6 cellular contexts compared by ENCODE assay signal in genomic region chr19:54188224-54188871, GRCh38. TPM values are rescaled to one million over a fixed set of nuclear protein-coding genes. Genes with fewer than 3 reads are reported as not detected.
A peak's percentile ranks its signal among the peaks of the same experiment; 100 is the strongest.
DNase-seq lines count a peak whose midpoint lies in the region; ATAC-seq lines count a peak whose summit lies in the region.

No MANE protein-coding gene starts in this region.

- H3K4me1 ChIP-seq in esophagus (ENCODE audit: control insufficient read depth in 2 of 2, insufficient read depth in 2 of 2, low read length in 1 of 2), result peaks cover 2 to 11% of the 10 kb centered on the region in 2 donors

- no peaks in the 10 kb centered on the region for H3K9me3 ChIP-seq in esophagus (ENCODE audit: control insufficient read depth in 2 of 2, insufficient read depth in 1 of 2, low read depth in 1 of 2, low read length in 1 of 2)

- H3K4me3 ChIP-seq in esophagus (ENCODE audit: low read depth in 1 of 2, low read length in 2 of 2), result peak overlapping the region; percentile 69 to 83

- 14 to 17% methylated on average over 12 of the region's 12 CpGs for WGBS in esophagus, 2 donors

- H3K36me3 ChIP-seq in esophagus (ENCODE audit: control insufficient read depth in 2 of 2, insufficient read depth in 2 of 2, low read length in 1 of 2), result peaks cover 0 to 13% of the 10 kb centered on the region in 2 donors

- H3K27ac ChIP-seq in esophagus (ENCODE audit: low read depth in 2 of 2, low read length in 1 of 2), result peak overlapping the region in 1 of 2 donors; percentile 99

- no peak for ATAC-seq in HG03460 (IDR thresholded peaks at IDR 0.05; ENCODE audit: unreplicated experiment)
- no peak for ATAC-seq in HG02763 (IDR thresholded peaks at IDR 0.05; ENCODE audit: unreplicated experiment)

- DNase-seq in GM03348 (ENCODE audit: low spot score), result peak; percentile 61
- DNase-seq in T-helper 2 cell, result peak in 4 of 5 experiments; percentile 32 to 86 (median 50)
- peak; percentile 31 to 51 for DNase-seq in stimulated activated CD4-positive, alpha-beta T cell treated with anti-CD3 and anti-CD28 coated beads, Interleukin-1b, Interleukin-23, amount 100 ng/mL, for 4 hours (ENCODE audit: low read depth in 2 of 2)

- no peaks in the 10 kb centered on the region for H3K27me3 ChIP-seq in esophagus (ENCODE audit: control insufficient read depth in 1 of 2, insufficient read depth in 2 of 2, low read length in 2 of 2)

RNA-seq across cellular contexts. Expression of gene MBOAT7, which starts 1.0 kb away (rescaled TPM):
- polyA plus RNA-seq in esophagus, result 10 to 100 TPM; 21.4 to 22.0 TPM

RNA-seq across cellular contexts. Expression of gene TSEN34, which starts 2.8 kb away (rescaled TPM):
- polyA plus RNA-seq in esophagus, result 10 to 100 TPM; 17.9 to 55.0 TPM

RNA-seq across cellular contexts. Expression of gene RPS9, which starts 12.3 kb away (rescaled TPM):
- polyA plus RNA-seq in esophagus, result 1,000 to 10,000 TPM; 2,177 to 3,000 TPM

RNA-seq across cellular contexts. Expression of gene TMC4, which starts 15.4 kb away (rescaled TPM):
- 10 to 100 TPM in 1 of 2 donors, 1 to 10 TPM in 1; 2.9 to 11.0 TPM for polyA plus RNA-seq in esophagus

RNA-seq across cellular contexts. Expression of gene LENG1, which starts 28.8 kb away (rescaled TPM):
- 1 to 10 TPM; 4.9 to 7.0 TPM for polyA plus RNA-seq in esophagus
